13 cellular contexts compared by ENCODE assay signal in the genomic region with DNA sequence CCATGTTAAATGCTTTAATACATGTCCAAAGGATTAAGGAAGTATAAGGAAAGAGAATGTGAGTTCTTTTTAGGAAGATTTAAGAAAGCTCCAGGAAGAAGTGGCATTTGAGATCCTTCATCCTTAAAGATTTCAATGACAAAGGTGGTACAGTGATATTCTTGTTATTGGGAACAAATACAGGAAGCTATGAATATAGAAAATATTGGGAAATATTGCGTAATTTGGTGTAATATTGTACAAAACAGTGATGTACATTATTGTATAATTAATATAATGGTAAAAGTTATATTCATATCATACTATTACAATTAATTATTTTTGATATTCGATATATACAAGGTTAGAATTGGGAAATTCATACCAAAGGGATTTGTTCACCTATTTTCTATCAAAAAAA.
A peak's percentile ranks its signal among the peaks of the same experiment; 100 is the strongest.
DNase-seq lines count a peak whose midpoint lies in the region; ATAC-seq and TF ChIP-seq lines count a peak whose summit lies in the region.
"Had no signal": no experiment of that assay in that cellular context is flagged by ENCODE, and none has a peak within 500 bp of the region (broad histone marks: within the 10 kb centered on the region; RNA-seq: fewer than 3 reads in every experiment).

No MANE protein-coding gene starts in this region.

- H2BK120ac ChIP-seq in neuronal stem cell (ENCODE audit: low read depth, low read length) = no peak overlapping the region

- CTCF ChIA-PET in HEK293 (lab: Yijun Ruan, JAX) = no interaction called here

- ATAC-seq in GM19455 (IDR thresholded peaks at IDR 0.05; ENCODE audit: unreplicated experiment) (no peak), sciatic nerve (no peak), HG03196 (IDR thresholded peaks at IDR 0.05; ENCODE audit: unreplicated experiment) (no peak)
- ATAC-seq: A549 had no signal

- no peak for TF ChIP-seq CTCF in HEK293 (tag by site-specific recombination; IDR thresholded peaks at IDR 0.05)

- POLR2A ChIA-PET in HEK293 (lab: Yijun Ruan, JAX) = no interaction called here

- no peak overlapping the region for H3K4ac ChIP-seq in neuronal stem cell (ENCODE audit: low read length)

- H3K9ac ChIP-seq in SK-N-MC (ENCODE audit: insufficient read length) (no peak overlapping the region), neuronal stem cell (ENCODE audit: low read depth, low read length, poor library complexity) (no peak overlapping the region)

- H2BK15ac ChIP-seq in neuronal stem cell (ENCODE audit: low read length) = no peak overlapping the region

- H3K36me3 ChIP-seq in HEK293 (ENCODE audit: control insufficient read depth in 2 of 2, insufficient read depth in 1 of 2, low read length in 2 of 2) (no peaks in the 10 kb centered on the region), SK-N-MC (ENCODE audit: insufficient read depth, low read length) (no peaks in the 10 kb centered on the region), mesodermal cell (ENCODE audit: control insufficient read depth, insufficient read depth, low read length) (no peaks in the 10 kb centered on the region), neuronal stem cell (replicated peaks in 1 of 2; ENCODE audit: control insufficient read depth in 2 of 2, insufficient read depth in 2 of 2, low read length in 2 of 2) (no peaks in the 10 kb centered on the region)
- H3K36me3 ChIP-seq: Peyer's patch had no signal

- H3K14ac ChIP-seq in neuronal stem cell (ENCODE audit: low read length) = no peak overlapping the region

- H2AFZ ChIP-seq in neuronal stem cell (ENCODE audit: low read length) = peak overlapping the region; percentile 90

- no peak overlapping the region for H2BK12ac ChIP-seq in neuronal stem cell (ENCODE audit: low read length)

- DNase-seq in SK-N-MC (ENCODE audit: low read depth, low spot score) = no peak
- DNase-seq in neuronal stem cell (ENCODE audit: low spot score) = no peak
- DNase-seq in sciatic nerve (ENCODE audit: low spot score) = no peak
- DNase-seq: GDM1, HFFc6, Karpas-422, Peyer's patch had no signal

- H3K9me3 ChIP-seq in HEK293 (ENCODE audit: control insufficient read depth, insufficient read depth, low read depth, low read length) (no peaks in the 10 kb centered on the region), SK-N-MC (ENCODE audit: low read depth, low read length) (no peaks in the 10 kb centered on the region), mesodermal cell (ENCODE audit: control insufficient read depth, low read length) (no peaks in the 10 kb centered on the region), neuronal stem cell (replicated peaks in 1 of 2; ENCODE audit: control insufficient read depth in 2 of 2, insufficient read depth in 1 of 2, low read depth in 1 of 2, low read length in 2 of 2) (no peaks in the 10 kb centered on the region)
- H3K9me3 ChIP-seq: A549, Peyer's patch had no signal

- H3K4me3 ChIP-seq in HEK293 (ENCODE audit: low read depth, low read length) (no peak overlapping the region), SK-N-MC (peak overlapping the region; percentile 69; the same call in 1 of the 2 replicates), mesodermal cell (ENCODE audit: extremely low read depth, insufficient read depth, low read length, poor library complexity, severe bottlenecking) (no peak overlapping the region), neuronal stem cell (ENCODE audit: low read length in 2 of 2) (no peak overlapping the region)
- H3K4me3 ChIP-seq: A549, Peyer's patch had no signal

- H3K23ac ChIP-seq in neuronal stem cell (ENCODE audit: low read depth, low read length, poor library complexity) = no peak overlapping the region

- no peak overlapping the region for H2AK5ac ChIP-seq in neuronal stem cell (ENCODE audit: low read depth, low read length)

- H3K79me1 ChIP-seq in neuronal stem cell (ENCODE audit: low read depth, low read length) = no peaks in the 10 kb centered on the region

- no peak overlapping the region for H2BK5ac ChIP-seq in neuronal stem cell (ENCODE audit: low read length)

- no peak overlapping the region for H3K18ac ChIP-seq in neuronal stem cell (ENCODE audit: low read length)

- no peak overlapping the region for H3K4me2 ChIP-seq in neuronal stem cell (ENCODE audit: insufficient read depth, low read length, poor library complexity, severe bottlenecking)

- H3K27ac ChIP-seq in HEK293 (ENCODE audit: extremely low read depth, low read depth, low read length) = peak overlapping the region; percentile 64
- H3K27ac ChIP-seq in SK-N-MC = peak overlapping the region; percentile 8; the same call in 1 of the 2 replicates
- peak overlapping the region; percentile 83 for H3K27ac ChIP-seq in mesodermal cell (ENCODE audit: low read depth, low read length, severe bottlenecking)
- no peak overlapping the region for H3K27ac ChIP-seq in neuronal stem cell (replicated peaks; ENCODE audit: low read length)
- H3K27ac ChIP-seq: A549, HL-60, Peyer's patch had no signal

- H4K91ac ChIP-seq in neuronal stem cell (ENCODE audit: low read depth, low read length, poor library complexity) = no peak overlapping the region

- H4K8ac ChIP-seq in neuronal stem cell (ENCODE audit: low read depth, low read length) = no peak overlapping the region

- no peaks in the 10 kb centered on the region for H3K27me3 ChIP-seq in neuronal stem cell (ENCODE audit: control insufficient read depth in 3 of 3, insufficient read depth in 3 of 3, low read depth in 1 of 3, low read length in 3 of 3)
- H3K27me3 ChIP-seq: Peyer's patch had no signal

- intact Hi-C loops in sciatic nerve (cut with DNase I) = no loop called here

- H3K4me1 ChIP-seq in HEK293 (ENCODE audit: control insufficient read depth, insufficient read depth, low read length) (peaks cover 12% of the 10 kb centered on the region), mesodermal cell (ENCODE audit: control insufficient read depth, insufficient read depth, low read length, poor library complexity, severe bottlenecking) (peaks cover 5% of the 10 kb centered on the region), neuronal stem cell (ENCODE audit: control insufficient read depth in 2 of 2, insufficient read depth in 1 of 2, low read depth in 1 of 2, low read length in 2 of 2) (peaks cover 6 to 8% of the 10 kb centered on the region in 2 donors)
- H3K4me1 ChIP-seq: A549, Peyer's patch had no signal

- WGBS in mesodermal cell (ENCODE audit: insufficient coverage in 2 of 2), 2 experiments = no CpG with 5 or more reads among the region's 2 CpGs
- 100% methylated on average over 1 of the region's 2 CpGs; no CpG with 5 or more reads in 1 of the 2 donors for WGBS in neuronal stem cell (ENCODE audit: extremely low coverage in 2 of 2, insufficient read length in 2 of 2, insufficient replicate concordance in 1 of 2), 2 donors

TF ChIP-seq in HEK293, 187 proteins besides CTCF, POLR2A, EP300 and RAD21:
- no peak for TF ChIP-seq ZNF416 (tag by site-specific recombination; IDR thresholded peaks at IDR 0.05)
- TF ChIP-seq, protein P1, sequence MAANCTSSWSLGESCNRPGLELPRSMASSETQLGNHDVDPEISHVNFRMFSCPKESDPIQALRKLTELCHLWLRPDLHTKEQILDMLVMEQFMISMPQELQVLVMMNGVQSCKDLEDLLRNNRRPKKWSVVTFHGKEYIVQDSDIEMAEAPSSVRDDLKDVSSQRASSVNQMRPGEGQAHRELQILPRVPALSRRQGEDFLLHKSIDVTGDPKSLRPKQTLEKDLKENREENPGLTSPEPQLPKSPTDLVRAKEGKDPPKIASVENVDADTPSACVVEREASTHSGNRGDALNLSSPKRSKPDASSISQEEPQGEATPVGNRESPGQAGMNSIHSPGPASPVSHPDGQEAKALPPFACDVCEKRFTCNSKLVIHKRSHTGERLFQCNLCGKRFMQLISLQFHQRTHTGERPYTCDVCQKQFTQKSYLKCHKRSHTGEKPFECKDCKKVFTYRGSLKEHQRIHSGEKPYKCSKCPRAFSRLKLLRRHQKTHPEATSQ (tag by site-specific recombination; IDR thresholded peaks at IDR 0.05) = no peak
